1 cellular context compared by ENCODE assay signal in the genomic region with DNA sequence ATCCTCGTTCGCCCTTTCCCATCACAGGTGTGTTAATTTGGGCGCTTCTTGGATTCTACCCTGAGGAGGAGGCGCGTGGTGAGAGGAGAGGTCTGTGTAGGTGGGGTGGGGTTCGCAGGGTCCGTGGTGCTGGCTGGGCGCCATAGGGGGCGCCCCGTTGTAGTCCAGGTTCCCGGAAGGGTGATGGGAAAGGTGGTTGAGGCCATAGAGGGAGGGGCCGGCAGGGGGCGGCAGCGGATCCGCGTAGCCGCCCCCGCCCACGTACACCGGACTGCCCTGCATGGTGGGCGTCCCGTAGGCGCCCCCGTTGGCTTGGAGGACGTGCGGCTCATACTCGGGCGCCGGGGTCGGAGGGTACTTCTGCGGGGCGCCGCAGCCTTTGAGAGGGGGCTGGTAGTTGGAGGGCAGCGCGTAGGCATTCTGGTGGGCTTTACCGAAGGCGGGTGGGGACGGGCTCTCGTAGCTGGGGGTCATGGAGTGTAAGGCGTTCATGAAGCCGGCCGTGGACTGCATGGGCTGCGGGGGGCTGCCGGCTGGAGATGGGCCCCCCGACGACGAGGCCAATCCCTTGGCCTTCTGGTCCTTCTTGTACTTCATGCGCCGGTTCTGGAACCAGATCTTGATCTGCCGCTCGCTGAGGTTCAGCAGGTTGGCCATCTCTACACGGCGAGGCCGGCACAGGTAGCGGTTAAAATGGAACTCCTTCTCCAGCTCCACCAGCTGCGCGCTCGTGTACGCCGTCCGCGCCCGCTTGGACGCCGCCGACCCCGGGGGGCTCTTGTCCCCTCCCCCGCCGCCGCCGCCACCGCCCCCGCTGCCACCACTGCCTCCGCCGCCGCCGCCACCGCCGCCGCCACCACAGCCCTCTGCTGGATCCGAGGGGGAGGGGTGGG.
TF ChIP-seq lines count a peak whose summit lies in the region.

No MANE protein-coding gene starts in this region.

TF ChIP-seq in K562, 482 proteins besides CTCF, POLR2A, EP300 and RAD21:
- TF ChIP-seq, protein P1, sequence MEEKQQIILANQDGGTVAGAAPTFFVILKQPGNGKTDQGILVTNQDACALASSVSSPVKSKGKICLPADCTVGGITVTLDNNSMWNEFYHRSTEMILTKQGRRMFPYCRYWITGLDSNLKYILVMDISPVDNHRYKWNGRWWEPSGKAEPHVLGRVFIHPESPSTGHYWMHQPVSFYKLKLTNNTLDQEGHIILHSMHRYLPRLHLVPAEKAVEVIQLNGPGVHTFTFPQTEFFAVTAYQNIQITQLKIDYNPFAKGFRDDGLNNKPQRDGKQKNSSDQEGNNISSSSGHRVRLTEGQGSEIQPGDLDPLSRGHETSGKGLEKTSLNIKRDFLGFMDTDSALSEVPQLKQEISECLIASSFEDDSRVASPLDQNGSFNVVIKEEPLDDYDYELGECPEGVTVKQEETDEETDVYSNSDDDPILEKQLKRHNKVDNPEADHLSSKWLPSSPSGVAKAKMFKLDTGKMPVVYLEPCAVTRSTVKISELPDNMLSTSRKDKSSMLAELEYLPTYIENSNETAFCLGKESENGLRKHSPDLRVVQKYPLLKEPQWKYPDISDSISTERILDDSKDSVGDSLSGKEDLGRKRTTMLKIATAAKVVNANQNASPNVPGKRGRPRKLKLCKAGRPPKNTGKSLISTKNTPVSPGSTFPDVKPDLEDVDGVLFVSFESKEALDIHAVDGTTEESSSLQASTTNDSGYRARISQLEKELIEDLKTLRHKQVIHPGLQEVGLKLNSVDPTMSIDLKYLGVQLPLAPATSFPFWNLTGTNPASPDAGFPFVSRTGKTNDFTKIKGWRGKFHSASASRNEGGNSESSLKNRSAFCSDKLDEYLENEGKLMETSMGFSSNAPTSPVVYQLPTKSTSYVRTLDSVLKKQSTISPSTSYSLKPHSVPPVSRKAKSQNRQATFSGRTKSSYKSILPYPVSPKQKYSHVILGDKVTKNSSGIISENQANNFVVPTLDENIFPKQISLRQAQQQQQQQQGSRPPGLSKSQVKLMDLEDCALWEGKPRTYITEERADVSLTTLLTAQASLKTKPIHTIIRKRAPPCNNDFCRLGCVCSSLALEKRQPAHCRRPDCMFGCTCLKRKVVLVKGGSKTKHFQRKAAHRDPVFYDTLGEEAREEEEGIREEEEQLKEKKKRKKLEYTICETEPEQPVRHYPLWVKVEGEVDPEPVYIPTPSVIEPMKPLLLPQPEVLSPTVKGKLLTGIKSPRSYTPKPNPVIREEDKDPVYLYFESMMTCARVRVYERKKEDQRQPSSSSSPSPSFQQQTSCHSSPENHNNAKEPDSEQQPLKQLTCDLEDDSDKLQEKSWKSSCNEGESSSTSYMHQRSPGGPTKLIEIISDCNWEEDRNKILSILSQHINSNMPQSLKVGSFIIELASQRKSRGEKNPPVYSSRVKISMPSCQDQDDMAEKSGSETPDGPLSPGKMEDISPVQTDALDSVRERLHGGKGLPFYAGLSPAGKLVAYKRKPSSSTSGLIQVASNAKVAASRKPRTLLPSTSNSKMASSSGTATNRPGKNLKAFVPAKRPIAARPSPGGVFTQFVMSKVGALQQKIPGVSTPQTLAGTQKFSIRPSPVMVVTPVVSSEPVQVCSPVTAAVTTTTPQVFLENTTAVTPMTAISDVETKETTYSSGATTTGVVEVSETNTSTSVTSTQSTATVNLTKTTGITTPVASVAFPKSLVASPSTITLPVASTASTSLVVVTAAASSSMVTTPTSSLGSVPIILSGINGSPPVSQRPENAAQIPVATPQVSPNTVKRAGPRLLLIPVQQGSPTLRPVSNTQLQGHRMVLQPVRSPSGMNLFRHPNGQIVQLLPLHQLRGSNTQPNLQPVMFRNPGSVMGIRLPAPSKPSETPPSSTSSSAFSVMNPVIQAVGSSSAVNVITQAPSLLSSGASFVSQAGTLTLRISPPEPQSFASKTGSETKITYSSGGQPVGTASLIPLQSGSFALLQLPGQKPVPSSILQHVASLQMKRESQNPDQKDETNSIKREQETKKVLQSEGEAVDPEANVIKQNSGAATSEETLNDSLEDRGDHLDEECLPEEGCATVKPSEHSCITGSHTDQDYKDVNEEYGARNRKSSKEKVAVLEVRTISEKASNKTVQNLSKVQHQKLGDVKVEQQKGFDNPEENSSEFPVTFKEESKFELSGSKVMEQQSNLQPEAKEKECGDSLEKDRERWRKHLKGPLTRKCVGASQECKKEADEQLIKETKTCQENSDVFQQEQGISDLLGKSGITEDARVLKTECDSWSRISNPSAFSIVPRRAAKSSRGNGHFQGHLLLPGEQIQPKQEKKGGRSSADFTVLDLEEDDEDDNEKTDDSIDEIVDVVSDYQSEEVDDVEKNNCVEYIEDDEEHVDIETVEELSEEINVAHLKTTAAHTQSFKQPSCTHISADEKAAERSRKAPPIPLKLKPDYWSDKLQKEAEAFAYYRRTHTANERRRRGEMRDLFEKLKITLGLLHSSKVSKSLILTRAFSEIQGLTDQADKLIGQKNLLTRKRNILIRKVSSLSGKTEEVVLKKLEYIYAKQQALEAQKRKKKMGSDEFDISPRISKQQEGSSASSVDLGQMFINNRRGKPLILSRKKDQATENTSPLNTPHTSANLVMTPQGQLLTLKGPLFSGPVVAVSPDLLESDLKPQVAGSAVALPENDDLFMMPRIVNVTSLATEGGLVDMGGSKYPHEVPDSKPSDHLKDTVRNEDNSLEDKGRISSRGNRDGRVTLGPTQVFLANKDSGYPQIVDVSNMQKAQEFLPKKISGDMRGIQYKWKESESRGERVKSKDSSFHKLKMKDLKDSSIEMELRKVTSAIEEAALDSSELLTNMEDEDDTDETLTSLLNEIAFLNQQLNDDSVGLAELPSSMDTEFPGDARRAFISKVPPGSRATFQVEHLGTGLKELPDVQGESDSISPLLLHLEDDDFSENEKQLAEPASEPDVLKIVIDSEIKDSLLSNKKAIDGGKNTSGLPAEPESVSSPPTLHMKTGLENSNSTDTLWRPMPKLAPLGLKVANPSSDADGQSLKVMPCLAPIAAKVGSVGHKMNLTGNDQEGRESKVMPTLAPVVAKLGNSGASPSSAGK (IDR thresholded peaks at IDR 0.05) = no peak
- TF ChIP-seq EGR1 (conservative IDR thresholded peaks at IDR 0.05) = peak; percentile 71
- TF ChIP-seq, protein P2, sequence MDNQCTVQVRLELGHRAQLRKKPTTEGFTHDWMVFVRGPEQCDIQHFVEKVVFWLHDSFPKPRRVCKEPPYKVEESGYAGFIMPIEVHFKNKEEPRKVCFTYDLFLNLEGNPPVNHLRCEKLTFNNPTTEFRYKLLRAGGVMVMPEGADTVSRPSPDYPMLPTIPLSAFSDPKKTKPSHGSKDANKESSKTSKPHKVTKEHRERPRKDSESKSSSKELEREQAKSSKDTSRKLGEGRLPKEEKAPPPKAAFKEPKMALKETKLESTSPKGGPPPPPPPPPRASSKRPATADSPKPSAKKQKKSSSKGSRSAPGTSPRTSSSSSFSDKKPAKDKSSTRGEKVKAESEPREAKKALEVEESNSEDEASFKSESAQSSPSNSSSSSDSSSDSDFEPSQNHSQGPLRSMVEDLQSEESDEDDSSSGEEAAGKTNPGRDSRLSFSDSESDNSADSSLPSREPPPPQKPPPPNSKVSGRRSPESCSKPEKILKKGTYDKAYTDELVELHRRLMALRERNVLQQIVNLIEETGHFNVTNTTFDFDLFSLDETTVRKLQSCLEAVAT (IDR thresholded peaks at IDR 0.05) = no peak
- TF ChIP-seq HMG20B (CRISPR knock-in tag; IDR thresholded peaks at IDR 0.05) = no peak
- TF ChIP-seq ZNF134 (CRISPR knock-in tag; conservative IDR thresholded peaks at IDR 0.05) = no peak
- TF ChIP-seq, protein P3, sequence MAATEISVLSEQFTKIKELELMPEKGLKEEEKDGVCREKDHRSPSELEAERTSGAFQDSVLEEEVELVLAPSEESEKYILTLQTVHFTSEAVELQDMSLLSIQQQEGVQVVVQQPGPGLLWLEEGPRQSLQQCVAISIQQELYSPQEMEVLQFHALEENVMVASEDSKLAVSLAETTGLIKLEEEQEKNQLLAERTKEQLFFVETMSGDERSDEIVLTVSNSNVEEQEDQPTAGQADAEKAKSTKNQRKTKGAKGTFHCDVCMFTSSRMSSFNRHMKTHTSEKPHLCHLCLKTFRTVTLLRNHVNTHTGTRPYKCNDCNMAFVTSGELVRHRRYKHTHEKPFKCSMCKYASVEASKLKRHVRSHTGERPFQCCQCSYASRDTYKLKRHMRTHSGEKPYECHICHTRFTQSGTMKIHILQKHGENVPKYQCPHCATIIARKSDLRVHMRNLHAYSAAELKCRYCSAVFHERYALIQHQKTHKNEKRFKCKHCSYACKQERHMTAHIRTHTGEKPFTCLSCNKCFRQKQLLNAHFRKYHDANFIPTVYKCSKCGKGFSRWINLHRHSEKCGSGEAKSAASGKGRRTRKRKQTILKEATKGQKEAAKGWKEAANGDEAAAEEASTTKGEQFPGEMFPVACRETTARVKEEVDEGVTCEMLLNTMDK (IDR thresholded peaks at IDR 0.05; ENCODE audit: borderline replicate concordance, insufficient read depth, low read depth, low read length, poor library complexity, severe bottlenecking) = peak; percentile 48
- TF ChIP-seq, protein P4, sequence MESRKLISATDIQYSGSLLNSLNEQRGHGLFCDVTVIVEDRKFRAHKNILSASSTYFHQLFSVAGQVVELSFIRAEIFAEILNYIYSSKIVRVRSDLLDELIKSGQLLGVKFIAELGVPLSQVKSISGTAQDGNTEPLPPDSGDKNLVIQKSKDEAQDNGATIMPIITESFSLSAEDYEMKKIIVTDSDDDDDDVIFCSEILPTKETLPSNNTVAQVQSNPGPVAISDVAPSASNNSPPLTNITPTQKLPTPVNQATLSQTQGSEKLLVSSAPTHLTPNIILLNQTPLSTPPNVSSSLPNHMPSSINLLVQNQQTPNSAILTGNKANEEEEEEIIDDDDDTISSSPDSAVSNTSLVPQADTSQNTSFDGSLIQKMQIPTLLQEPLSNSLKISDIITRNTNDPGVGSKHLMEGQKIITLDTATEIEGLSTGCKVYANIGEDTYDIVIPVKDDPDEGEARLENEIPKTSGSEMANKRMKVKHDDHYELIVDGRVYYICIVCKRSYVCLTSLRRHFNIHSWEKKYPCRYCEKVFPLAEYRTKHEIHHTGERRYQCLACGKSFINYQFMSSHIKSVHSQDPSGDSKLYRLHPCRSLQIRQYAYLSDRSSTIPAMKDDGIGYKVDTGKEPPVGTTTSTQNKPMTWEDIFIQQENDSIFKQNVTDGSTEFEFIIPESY (CRISPR knock-in tag; IDR thresholded peaks at IDR 0.05) = peak; percentile 32; the same call in 1 of the 2 replicates
- TF ChIP-seq ZNF347 (CRISPR knock-in tag; IDR thresholded peaks at IDR 0.05; ENCODE audit: low read depth) = no peak
- no peak for TF ChIP-seq STAT5A (IDR thresholded peaks at IDR 0.05; ENCODE audit: borderline replicate concordance, low read length)
- TF ChIP-seq RBFOX2 (IDR thresholded peaks at IDR 0.05; ENCODE audit: low read depth, low read length) = peak; percentile 71
- TF ChIP-seq TOE1 (IDR thresholded peaks at IDR 0.05; ENCODE audit: borderline replicate concordance) = no peak
- TF ChIP-seq TOE1 (CRISPR knock-in tag; IDR thresholded peaks at IDR 0.05; ENCODE audit: borderline replicate concordance, low read depth) = no peak
- no peak for TF ChIP-seq MYC (IDR thresholded peaks at IDR 0.05; ENCODE audit: low read depth, low read length)
- TF ChIP-seq MYC (CRISPR knock-in tag; IDR thresholded peaks at IDR 0.05; ENCODE audit: borderline replicate concordance, low read depth) = no peak
- TF ChIP-seq ARNT (IDR thresholded peaks at IDR 0.05) = no peak
- TF ChIP-seq POLR2G (IDR thresholded peaks at IDR 0.05; ENCODE audit: low read depth, low read length) = peak; percentile 70
- TF ChIP-seq HCFC1 (IDR thresholded peaks at IDR 0.05; ENCODE audit: low read depth, low read length) = no peak
- no peak for TF ChIP-seq MCM2 (IDR thresholded peaks at IDR 0.05; ENCODE audit: low read depth)
- TF ChIP-seq GTF2A2 (tag; IDR thresholded peaks at IDR 0.05) = no peak
- TF ChIP-seq, protein P5, sequence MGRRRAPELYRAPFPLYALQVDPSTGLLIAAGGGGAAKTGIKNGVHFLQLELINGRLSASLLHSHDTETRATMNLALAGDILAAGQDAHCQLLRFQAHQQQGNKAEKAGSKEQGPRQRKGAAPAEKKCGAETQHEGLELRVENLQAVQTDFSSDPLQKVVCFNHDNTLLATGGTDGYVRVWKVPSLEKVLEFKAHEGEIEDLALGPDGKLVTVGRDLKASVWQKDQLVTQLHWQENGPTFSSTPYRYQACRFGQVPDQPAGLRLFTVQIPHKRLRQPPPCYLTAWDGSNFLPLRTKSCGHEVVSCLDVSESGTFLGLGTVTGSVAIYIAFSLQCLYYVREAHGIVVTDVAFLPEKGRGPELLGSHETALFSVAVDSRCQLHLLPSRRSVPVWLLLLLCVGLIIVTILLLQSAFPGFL (CRISPR knock-in tag; IDR thresholded peaks at IDR 0.05) = no peak
- 0 out of 2 replicates have a peak, but pooled peaks have one; percentile 7 for TF ChIP-seq NFIC (IDR thresholded peaks at IDR 0.05)
- no peak for TF ChIP-seq RBM15 (IDR thresholded peaks at IDR 0.05; ENCODE audit: insufficient read depth, low read length)
- no peak for TF ChIP-seq MEF2D (tag; conservative IDR thresholded peaks at IDR 0.05; ENCODE audit: low read depth)
